9 cellular contexts compared by ENCODE assay signal in genomic region chr9:74951725-74952151, GRCh38. TPM values are rescaled to one million over a fixed set of nuclear protein-coding genes. Genes with fewer than 3 reads are reported as not detected.
A peak's percentile ranks its signal among the peaks of the same experiment; 100 is the strongest.
DNase-seq lines count a peak whose midpoint lies in the region; ATAC-seq, FAIRE-seq and TF ChIP-seq lines count a peak whose summit lies in the region.
"Had no signal": no experiment of that assay in that cellular context is flagged by ENCODE, and none has a peak within 500 bp of the region (broad histone marks: within the 10 kb centered on the region; RNA-seq: fewer than 3 reads in every experiment).

No MANE protein-coding gene starts in this region.

- intact Hi-C loops in kidney (cut with DNase I): no loop called here

- H3K36me3 ChIP-seq in Karpas-422 (ENCODE audit: insufficient read depth, low read length): 0 out of 2 replicates have a peak, but pooled peaks cover 5% of the 10 kb centered on the region
- H3K36me3 ChIP-seq in kidney (ENCODE audit: control insufficient read depth in 1 of 2, insufficient read depth in 2 of 2, low read length in 2 of 2): no peaks in the 10 kb centered on the region

- ATAC-seq in GM21786 (IDR thresholded peaks at IDR 0.05; ENCODE audit: unreplicated experiment): peak; percentile 28

- H3K9me2 ChIP-seq in Karpas-422 (replicated peaks; ENCODE audit: insufficient read depth, low read length): no peaks in the 10 kb centered on the region

- peaks cover 31% of the 10 kb centered on the region for H3K4me1 ChIP-seq in Karpas-422 (ENCODE audit: low read length)
- H3K4me1 ChIP-seq in kidney (ENCODE audit: control insufficient read depth in 1 of 2, insufficient read depth in 1 of 2, low read depth in 1 of 2, low read length in 2 of 2): no peaks in the 10 kb centered on the region

- peak overlapping the region; percentile 93 for H3K4me3 ChIP-seq in Karpas-422 (ENCODE audit: low read length)
- H3K4me3 ChIP-seq in WI38 (ENCODE audit: low read depth, low read length): peak overlapping the region; percentile 89
- peak overlapping the region; percentile 86 to 94 for H3K4me3 ChIP-seq in cardiac fibroblast (replicated peaks in 1 of 2; ENCODE audit: low read depth in 2 of 2, low read length in 2 of 2)
- H3K4me3 ChIP-seq in kidney (ENCODE audit: low read length in 2 of 2): peak overlapping the region; percentile 70 to 75

- H3K4me2 ChIP-seq in Karpas-422 (ENCODE audit: low read depth, low read length, poor library complexity, severe bottlenecking): peak overlapping the region; percentile 96

- H3K9me3 ChIP-seq in Karpas-422 (ENCODE audit: low read length) (no peaks in the 10 kb centered on the region), kidney (ENCODE audit: control insufficient read depth in 1 of 2, low read length in 2 of 2) (no peaks in the 10 kb centered on the region)

- H3K9ac ChIP-seq in Karpas-422 (ENCODE audit: low read length): peak overlapping the region; percentile 99
- peak overlapping the region; percentile 57 to 68 for H3K9ac ChIP-seq in kidney (ENCODE audit: low read length in 2 of 2)

- no peak for TF ChIP-seq CTCF in WI38 (IDR thresholded peaks at IDR 0.05; ENCODE audit: low read depth, low read length)
- TF ChIP-seq CTCF in cardiac fibroblast (IDR thresholded peaks at IDR 0.05; ENCODE audit: low read depth, low read length): no peak
- TF ChIP-seq CTCF in kidney (IDR thresholded peaks at IDR 0.05; ENCODE audit: borderline replicate concordance, extremely low read depth, insufficient read depth): no peak

- H3K27me3 ChIP-seq in Karpas-422 (ENCODE audit: low read length): no peaks in the 10 kb centered on the region

- H3K79me2 ChIP-seq in Karpas-422 (ENCODE audit: low read length): peaks cover 18% of the 10 kb centered on the region

- 0 out of 2 replicates have a peak, but pooled peaks cover 5% of the 10 kb centered on the region for H4K20me1 ChIP-seq in Karpas-422 (ENCODE audit: insufficient read depth, low read depth, low read length)

- H3K27ac ChIP-seq in Karpas-422 (ENCODE audit: low read length) (no peak overlapping the region), kidney (ENCODE audit: low read depth in 2 of 2, low read length in 2 of 2) (peak overlapping the region; percentile 48 to 62)

- DNase-seq in EL: peak; percentile 44
- peak; percentile 79 for DNase-seq in Karpas-422
- DNase-seq in cardiac fibroblast (ENCODE audit: low read depth in 2 of 2): peak; percentile 32 to 39
- DNase-seq in kidney: peak; percentile 77
- DNase-seq in stimulated activated CD4-positive, alpha-beta T cell treated with anti-CD3 and anti-CD28 coated beads, Interleukin-12 subunit alpha, Interleukin-12 subunit beta, amount 100 ng/mL, for 48 hours (ENCODE audit: low read depth in 2 of 3, low spot score in 1 of 3): peak in 2 of 3 donors; percentile 26 to 30
- no peak for DNase-seq in NCI-H1930 (lab: John Stamatoyannopoulos, UW)

- no peak for FAIRE-seq in kidney (lab: Jason Lieb, UNC)
- FAIRE-seq: endometrium had no signal

- H2AFZ ChIP-seq in Karpas-422 (ENCODE audit: low read length): peak overlapping the region; percentile 46; the same call in 1 of the 2 replicates

RNA-seq across cellular contexts. Expression of gene C9orf40, which starts 1.0 kb away (rescaled TPM):
- total RNA-seq in Karpas-422 (2014; rRNA removed; shearing (Covaris generic); ENCODE audit: low replicate concordance): 8.0 and 13.8 TPM in 2 replicates
- 2.3 TPM for total RNA-seq in kidney
- polyA plus RNA-seq in kidney (ENCODE audit: insufficient read depth, low read depth, low replicate concordance): 5.2 TPM

Comparison
In these comparisons a context has a peak if more than half of its experiments do, and no peak if none do; other contexts are left out.
1. DNase-seq: peak in EL (single experiment), Karpas-422 (single experiment), cardiac fibroblast (2 of 2), kidney (single experiment) and stimulated activated CD4-positive, alpha-beta T cell treated with anti-CD3 and anti-CD28 coated beads, Interleukin-12 subunit alpha, Interleukin-12 subunit beta, amount 100 ng/mL, for 48 hours (2 of 3); none in NCI-H1930 (0 of 2).
2. Peak in every context shown above with its lines, with median percentiles within 50 percentile points of each other: H3K4me3 ChIP-seq.